ENCODE assay signal across 25 cellular contexts in genomic region chr11:77189588-77190210, GRCh38.
"Had no signal": no experiment of that assay in that cellular context is flagged by ENCODE, and none has a peak within 500 bp of the region (broad histone marks: within the 10 kb centered on the region; RNA-seq: fewer than 3 reads in every experiment).

No MANE protein-coding gene starts in this region.

- FAIRE-seq: astrocyte, RCC 7860, TTC549 had no signal

- H3K9me3 ChIP-seq: adrenal gland, body of pancreas, breast epithelium, SJSA1, SK-N-SH had no signal

- H3K4me1 ChIP-seq: adrenal gland, breast epithelium, SJSA1 had no signal

- H3K4me3 ChIP-seq: adrenal gland, body of pancreas, breast epithelium, PC-9, SJSA1 had no signal

- DNase-seq: activated CD4-positive, alpha-beta T cell treated with anti-CD3 and anti-CD28 coated beads, Interleukin-2, amount 10 ng/mL, durations not matched to agents 24 days and 14 days; activated CD4-positive, alpha-beta T cell treated with anti-CD3 and anti-CD28 coated beads, Interleukin-2, amount 50 U/mL, for 48 hours; activated CD8-positive, alpha-beta T cell treated with anti-CD3 and anti-CD28 coated beads, Interleukin-2, amount 10 ng/mL, durations not matched to agents 7 days and 5 days; activated gamma-delta T cell; activated naive CD4-positive, alpha-beta T cell treated with anti-CD3 and anti-CD28 coated beads for 36 hours; activated T-cell treated with anti-CD3 and anti-CD28 coated beads, Interleukin-2, amount 50 U/mL, for 24 hours; adrenal gland; body of pancreas; caudate nucleus; cerebellar nuclear complex; NCI-H1092 treated with DMSO at 0.1 percent for 48 hours; NCI-H146; NCI-H226; NCI-H446 treated with DMSO at 0.1 percent for 48 hours; NCI-H524 treated with DMSO at 0.1 percent for 48 hours; PC-9; SHP77; SK-N-SH had no signal

- H2AFZ ChIP-seq: PC-9 had no signal

- H3K27ac ChIP-seq: adrenal gland, body of pancreas, breast epithelium, PC-9, RWPE1, SJSA1 had no signal

- H3K36me3 ChIP-seq: breast epithelium, SJSA1 had no signal

- H3K4me2 ChIP-seq: PC-9, SK-N-SH had no signal

- H3K9ac ChIP-seq: SK-N-SH had no signal

- ATAC-seq: activated CD8-positive, alpha-beta T cell treated with anti-CD3 and anti-CD28 coated beads, Interleukin-2, amount 10 ng/mL, durations not matched to agents 7 days and 5 days; activated naive CD4-positive, alpha-beta T cell treated with anti-CD3 and anti-CD28 coated beads, Interleukin-2, amount 50 U/mL, for 72 hours; body of pancreas had no signal

- H3K27me3 ChIP-seq: adrenal gland, body of pancreas, breast epithelium, SJSA1 had no signal
